Comparison of ENCODE assay signal across 1 cellular context in the genomic region with DNA sequence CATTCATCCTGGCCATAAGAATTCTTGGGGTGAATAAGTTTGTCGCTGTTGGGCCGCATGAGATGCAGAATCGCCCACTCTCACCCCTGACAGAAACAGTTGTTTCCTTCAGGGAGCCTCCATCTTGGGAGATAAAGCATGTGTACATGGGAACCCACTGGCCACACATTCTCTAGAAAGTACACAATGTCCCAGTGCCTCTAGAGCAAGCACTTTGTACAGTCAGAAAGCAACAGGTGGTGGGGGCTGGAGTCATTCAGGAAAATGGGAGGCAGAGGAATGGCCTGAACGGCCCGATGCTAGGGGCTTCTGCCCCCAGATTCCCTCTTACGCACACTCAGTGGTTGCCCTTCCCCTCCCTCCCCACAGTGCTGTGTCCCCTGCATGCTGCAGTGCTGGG.
TF ChIP-seq lines count a peak whose summit lies in the region.

No MANE protein-coding gene starts in this region.

TF ChIP-seq in HepG2, 621 proteins besides CTCF, POLR2A, EP300 and RAD21:
- no peak for TF ChIP-seq ZNF354B (CRISPR knock-in tag; IDR thresholded peaks at IDR 0.05)
- TF ChIP-seq, protein P1, sequence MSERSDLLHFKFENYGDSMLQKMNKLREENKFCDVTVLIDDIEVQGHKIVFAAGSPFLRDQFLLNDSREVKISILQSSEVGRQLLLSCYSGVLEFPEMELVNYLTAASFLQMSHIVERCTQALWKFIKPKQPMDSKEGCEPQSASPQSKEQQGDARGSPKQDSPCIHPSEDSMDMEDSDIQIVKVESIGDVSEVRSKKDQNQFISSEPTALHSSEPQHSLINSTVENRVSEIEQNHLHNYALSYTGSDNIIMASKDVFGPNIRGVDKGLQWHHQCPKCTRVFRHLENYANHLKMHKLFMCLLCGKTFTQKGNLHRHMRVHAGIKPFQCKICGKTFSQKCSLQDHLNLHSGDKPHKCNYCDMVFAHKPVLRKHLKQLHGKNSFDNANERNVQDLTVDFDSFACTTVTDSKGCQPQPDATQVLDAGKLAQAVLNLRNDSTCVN (CRISPR knock-in tag; IDR thresholded peaks at IDR 0.05; ENCODE audit: borderline replicate concordance) = peak; percentile 69; the same call in 1 of the 2 replicates
- no peak for TF ChIP-seq FOXK2 (IDR thresholded peaks at IDR 0.05)
